ENCODE assay signal across 1 cellular context in genomic region chr16:57109500-57110105, GRCh38.
A peak's percentile ranks its signal among the peaks of the same experiment; 100 is the strongest.
TF ChIP-seq lines count a peak whose summit lies in the region.

No MANE protein-coding gene starts in this region.

TF ChIP-seq in K562, 482 proteins besides CTCF, POLR2A, EP300 and RAD21 (continued from another document and continues in another):
- no peak for TF ChIP-seq MEF2A (IDR thresholded peaks at IDR 0.05; ENCODE audit: control insufficient read depth, low read depth, low read length)
- TF ChIP-seq SMAD1 (IDR thresholded peaks at IDR 0.05; ENCODE audit: low read depth, low read length, partially characterized antibody) = no peak
- TF ChIP-seq CREBBP (IDR thresholded peaks at IDR 0.05; ENCODE audit: low read depth, low read length) = no peak
- TF ChIP-seq ZBTB8A (IDR thresholded peaks at IDR 0.05; ENCODE audit: partially characterized antibody) = no peak
- TF ChIP-seq ZNF830 (CRISPR knock-in tag; IDR thresholded peaks at IDR 0.05) = no peak
- no peak for TF ChIP-seq RNF2 (IDR thresholded peaks at IDR 0.05)
- peak; percentile 92 for TF ChIP-seq THRB (CRISPR knock-in tag; conservative IDR thresholded peaks at IDR 0.05)
- TF ChIP-seq POLR2G (IDR thresholded peaks at IDR 0.05; ENCODE audit: low read depth, low read length) = no peak
- TF ChIP-seq SMARCE1 (IDR thresholded peaks at IDR 0.05) = no peak
- TF ChIP-seq ZBTB33 (CRISPR knock-in tag; IDR thresholded peaks at IDR 0.05) = no peak
- no peak for TF ChIP-seq ZNF277 (CRISPR knock-in tag; IDR thresholded peaks at IDR 0.05; ENCODE audit: borderline replicate concordance)
- TF ChIP-seq TFAM (CRISPR knock-in tag; conservative IDR thresholded peaks at IDR 0.05) = no peak
- no peak for TF ChIP-seq NKRF (IDR thresholded peaks at IDR 0.05; ENCODE audit: borderline replicate concordance)
- no peak for TF ChIP-seq ZC3H4 (CRISPR knock-in tag; IDR thresholded peaks at IDR 0.05; ENCODE audit: borderline replicate concordance)
- no peak for TF ChIP-seq CHD4 (IDR thresholded peaks at IDR 0.05; ENCODE audit: insufficient read depth, insufficient replicate concordance, low read depth, low read length, poor library complexity, severe bottlenecking)
- 0 out of 2 replicates have a peak, but pooled peaks have one; percentile 24 for TF ChIP-seq GTF2E2 (tag; IDR thresholded peaks at IDR 0.05)
- no peak for TF ChIP-seq MECOM (CRISPR knock-in tag; IDR thresholded peaks at IDR 0.05)
- no peak for TF ChIP-seq BRF1 (IDR thresholded peaks at IDR 0.05; ENCODE audit: borderline replicate concordance, extremely low read depth, insufficient read length)
- no peak for TF ChIP-seq PBX2 (CRISPR knock-in tag; IDR thresholded peaks at IDR 0.05; ENCODE audit: low read depth)
- peak; percentile 44; the same call in 1 of the 2 replicates for TF ChIP-seq PBX2 (tag; conservative IDR thresholded peaks at IDR 0.05; ENCODE audit: low read depth)
- no peak for TF ChIP-seq SFPQ (IDR thresholded peaks at IDR 0.05; ENCODE audit: low read depth, low read length)
- TF ChIP-seq SRF (CRISPR knock-in tag; IDR thresholded peaks at IDR 0.05) = peak in 1 of 2 experiments; percentile 80; a peak in 1 of 4 replicates
- TF ChIP-seq HEY1 (CRISPR knock-in tag; IDR thresholded peaks at IDR 0.05; ENCODE audit: borderline replicate concordance) = no peak
- no peak for TF ChIP-seq CREB1 (IDR thresholded peaks at IDR 0.05)
- no peak for TF ChIP-seq CREB1 (CRISPR knock-in tag; IDR thresholded peaks at IDR 0.05)
- TF ChIP-seq CBX8 (IDR thresholded peaks at IDR 0.05; ENCODE audit: borderline replicate concordance, extremely low read depth, low read depth, low read length, poor library complexity, severe bottlenecking) = no peak
- no peak for TF ChIP-seq ZBTB40 (IDR thresholded peaks at IDR 0.05)
- no peak for TF ChIP-seq ZBTB40 (CRISPR knock-in tag; IDR thresholded peaks at IDR 0.05)
- no peak for TF ChIP-seq TOE1 (IDR thresholded peaks at IDR 0.05; ENCODE audit: borderline replicate concordance)
- no peak for TF ChIP-seq TOE1 (CRISPR knock-in tag; IDR thresholded peaks at IDR 0.05; ENCODE audit: borderline replicate concordance, low read depth)
- peak; percentile 86 for TF ChIP-seq PTTG1 (tag; IDR thresholded peaks at IDR 0.05; ENCODE audit: low read depth)
- peak; percentile 96 for TF ChIP-seq HDAC8 (tag; IDR thresholded peaks at IDR 0.05)
- TF ChIP-seq KDM5B (IDR thresholded peaks at IDR 0.05; ENCODE audit: insufficient replicate concordance, low read depth, low read length) = no peak
- no peak for TF ChIP-seq ETS2 (tag; IDR thresholded peaks at IDR 0.05; ENCODE audit: borderline replicate concordance, poor library complexity, severe bottlenecking)
- TF ChIP-seq GTF2F1 (IDR thresholded peaks at IDR 0.05; ENCODE audit: low read depth, low read length) = no peak
- TF ChIP-seq IRF9 (tag; IDR thresholded peaks at IDR 0.05) = peak; percentile 87
